In the genomic region with DNA sequence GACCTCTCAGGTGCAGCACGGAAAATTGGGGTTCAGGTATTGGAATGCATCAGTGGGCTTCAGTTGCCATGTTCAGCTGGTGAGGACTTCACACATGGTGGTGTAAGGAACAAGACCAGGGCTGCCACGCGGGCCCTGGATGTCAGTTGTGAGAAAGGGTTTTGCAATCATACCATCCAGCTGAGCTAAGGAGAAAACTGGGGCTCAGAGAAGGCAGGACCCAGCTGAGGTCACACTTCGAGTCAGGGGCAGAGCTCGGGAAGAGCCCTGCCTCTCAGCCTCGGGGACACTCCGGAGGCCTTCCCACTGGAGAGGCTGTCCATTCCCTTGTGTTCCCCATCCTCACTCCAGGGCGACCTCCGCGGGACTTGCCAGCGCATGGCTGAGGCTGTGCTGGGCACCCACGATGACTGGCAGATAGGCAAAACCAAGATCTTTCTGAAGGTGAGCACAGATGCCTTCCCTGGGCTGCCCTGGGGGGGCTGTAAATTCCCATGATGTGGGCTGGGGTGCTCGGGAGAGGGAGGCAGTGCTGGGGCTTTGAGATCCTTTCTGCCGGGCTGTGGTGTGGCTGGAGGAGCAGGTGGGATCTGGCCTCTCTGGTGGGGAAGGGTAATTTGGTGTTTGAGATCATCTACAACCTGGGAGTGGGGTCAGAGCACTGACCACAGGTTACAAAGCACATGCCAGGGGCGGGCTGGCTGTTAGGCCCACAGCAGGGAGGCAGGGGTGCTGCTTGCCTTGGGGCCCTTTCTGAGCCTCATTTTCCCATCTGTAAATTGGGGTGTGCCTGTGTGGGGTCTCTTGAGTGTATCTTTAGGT, we compare ENCODE assay signal across 17 cellular contexts. TPM values are rescaled to one million over a fixed set of nuclear protein-coding genes. Genes with fewer than 3 reads are reported as not detected.
DNase-seq lines count a peak whose midpoint lies in the region; ATAC-seq, FAIRE-seq and TF ChIP-seq lines count a peak whose summit lies in the region.
"Had no signal": no experiment of that assay in that cellular context is flagged by ENCODE, and none has a peak within 500 bp of the region (broad histone marks: within the 10 kb centered on the region; RNA-seq: fewer than 3 reads in every experiment).

No MANE protein-coding gene starts in this region.

- TF ChIP-seq CTCF in Caco-2 (IDR thresholded peaks at IDR 0.05; ENCODE audit: insufficient read depth in 1 of 2, low read depth in 1 of 2, low read length in 1 of 2, severe bottlenecking in 1 of 2, unreplicated experiment in 1 of 2) (no peak), ovary (IDR thresholded peaks at IDR 0.05) (no peak)

- peak; percentile 27 for FAIRE-seq in urothelium cell line (lab: Jason Lieb, UNC)

- BruUV-seq in Caco-2 (replicated peaks; lab: Mats Ljungman, UMichigan): no TSS peak

- no peak for TF ChIP-seq EP300 in ovary (IDR thresholded peaks at IDR 0.05)

- POLR2A ChIA-PET in Caco-2 (lab: Charles Lee): interaction anchor here (1.7 kb wide), 1 partner anchor 48 kb away, joined by 3 read pairs; no protein-coding TSS in a partner anchor

- no peak for TF ChIP-seq POLR2A in ovary (IDR thresholded peaks at IDR 0.05)

- DNase-seq in stimulated activated naive CD8-positive, alpha-beta T cell treated with anti-CD3 and anti-CD28 coated beads, Interleukin-15, amount 100 ng/mL, for 72 hours: no peak
- no peak for DNase-seq in stimulated activated naive CD8-positive, alpha-beta T cell treated with anti-CD3 and anti-CD28 coated beads, Interleukin-15, Interleukin-2, amounts not matched to agents 100 U/mL and 50 U/mL, for 24 hours
- DNase-seq in urothelium cell line (ENCODE audit: low spot score): no peak
- DNase-seq in Caco-2: no peak
- DNase-seq in ovary: no peak
- DNase-seq: ACHN; activated CD4-positive, alpha-beta memory T cell treated with anti-CD3 and anti-CD28 coated beads, Interleukin-2, amount 10 ng/mL, durations not matched to agents 7 days and 5 days; activated effector memory CD4-positive, alpha-beta T cell treated with anti-CD3 and anti-CD28 coated beads, Interleukin-2, amount 50 U/mL, for 16 hours; kidney glomerular epithelial cell; NCI-H82; trophoblast cell had no signal

- H3K9me3 ChIP-seq in mucosa of rectum (ENCODE audit: control insufficient read depth in 2 of 2, low read length in 2 of 2): no peaks in the 10 kb centered on the region
- H3K9me3 ChIP-seq in Caco-2: no peaks in the 10 kb centered on the region
- H3K9me3 ChIP-seq in ovary: no peaks in the 10 kb centered on the region
- H3K9me3 ChIP-seq: body of pancreas, SJSA1 had no signal

- peaks cover 14% of the 10 kb centered on the region for H3K36me3 Mint-ChIP-seq in dendritic cell treated with granulocyte-macrophage colony-stimulating factor and Interleukin-4, amounts not matched to agents 40 ng/mL and 50 ng/mL, for 4 days (ENCODE audit: low read depth)
- no peaks in the 10 kb centered on the region for H3K36me3 Mint-ChIP-seq in Caco-2 (ENCODE audit: insufficient read depth, unreplicated experiment)
- H3K36me3 Mint-ChIP-seq: natural killer cell treated with Interleukin-12 subunit alpha and Interleukin-12 subunit beta and Interleukin-15 and Interleukin-18, amount 100 ng/mL, for 72 hours had no signal

- H3K4me3 Mint-ChIP-seq in stimulated activated naive CD8-positive, alpha-beta T cell treated with anti-CD3 and anti-CD28 coated beads, Interleukin-15, amount 100 ng/mL, for 72 hours: no peak overlapping the region
- H3K4me3 Mint-ChIP-seq in dendritic cell treated with granulocyte-macrophage colony-stimulating factor and Interleukin-4, amounts not matched to agents 40 ng/mL and 50 ng/mL, for 4 days: peak overlapping the region; percentile 69
- H3K4me3 Mint-ChIP-seq in Caco-2 (ENCODE audit: unreplicated experiment): no peak overlapping the region
- H3K4me3 Mint-ChIP-seq: activated CD4-positive, alpha-beta memory T cell treated with anti-CD3 and anti-CD28 coated beads, Interleukin-2, amount 10 ng/mL, durations not matched to agents 7 days and 5 days; natural killer cell treated with Interleukin-12 subunit alpha and Interleukin-12 subunit beta and Interleukin-15 and Interleukin-18, amount 100 ng/mL, for 72 hours had no signal

- peak overlapping the region in 1 of 2 donors; percentile 75 for H3K27ac Mint-ChIP-seq in stimulated activated naive CD8-positive, alpha-beta T cell treated with anti-CD3 and anti-CD28 coated beads, Interleukin-15, amount 100 ng/mL, for 72 hours
- H3K27ac Mint-ChIP-seq in dendritic cell treated with granulocyte-macrophage colony-stimulating factor and Interleukin-4, amounts not matched to agents 40 ng/mL and 50 ng/mL, for 4 days: peak overlapping the region; percentile 89
- no peak overlapping the region for H3K27ac Mint-ChIP-seq in Caco-2 (ENCODE audit: unreplicated experiment)
- H3K27ac Mint-ChIP-seq: activated CD4-positive, alpha-beta memory T cell treated with anti-CD3 and anti-CD28 coated beads, Interleukin-2, amount 10 ng/mL, durations not matched to agents 7 days and 5 days; natural killer cell treated with Interleukin-12 subunit alpha and Interleukin-12 subunit beta and Interleukin-15 and Interleukin-18, amount 100 ng/mL, for 72 hours had no signal

- H3K4me1 ChIP-seq in mucosa of rectum (ENCODE audit: control insufficient read depth in 2 of 2, insufficient read depth in 2 of 2, low read length in 2 of 2) (no peaks in the 10 kb centered on the region), Caco-2 (peaks cover 29% of the 10 kb centered on the region), ovary (ENCODE audit: insufficient read depth) (peaks cover 7% of the 10 kb centered on the region)
- H3K4me1 ChIP-seq: body of pancreas, SJSA1 had no signal

- WGBS in ovary, 3 donors: 80 to 87% (median 84%) methylated on average over 11 to 15 of the region's 15 CpGs

- no peaks in the 10 kb centered on the region for H3K27me3 Mint-ChIP-seq in stimulated activated naive CD8-positive, alpha-beta T cell treated with anti-CD3 and anti-CD28 coated beads, Interleukin-15, amount 100 ng/mL, for 72 hours
- H3K27me3 Mint-ChIP-seq in dendritic cell treated with granulocyte-macrophage colony-stimulating factor and Interleukin-4, amounts not matched to agents 40 ng/mL and 50 ng/mL, for 4 days: peaks cover 9% of the 10 kb centered on the region
- H3K27me3 Mint-ChIP-seq in Caco-2 (ENCODE audit: insufficient read depth, unreplicated experiment): no peaks in the 10 kb centered on the region
- H3K27me3 Mint-ChIP-seq: activated CD4-positive, alpha-beta memory T cell treated with anti-CD3 and anti-CD28 coated beads, Interleukin-2, amount 10 ng/mL, durations not matched to agents 7 days and 5 days; natural killer cell treated with Interleukin-12 subunit alpha and Interleukin-12 subunit beta and Interleukin-15 and Interleukin-18, amount 100 ng/mL, for 72 hours had no signal

- peaks cover 12% of the 10 kb centered on the region for H3K4me1 Mint-ChIP-seq in stimulated activated naive CD8-positive, alpha-beta T cell treated with anti-CD3 and anti-CD28 coated beads, Interleukin-15, amount 100 ng/mL, for 72 hours
- peaks cover 42% of the 10 kb centered on the region for H3K4me1 Mint-ChIP-seq in dendritic cell treated with granulocyte-macrophage colony-stimulating factor and Interleukin-4, amounts not matched to agents 40 ng/mL and 50 ng/mL, for 4 days (ENCODE audit: low read depth)
- peaks cover 23% of the 10 kb centered on the region for H3K4me1 Mint-ChIP-seq in Caco-2 (ENCODE audit: low read depth, unreplicated experiment)
- H3K4me1 Mint-ChIP-seq: activated CD4-positive, alpha-beta memory T cell treated with anti-CD3 and anti-CD28 coated beads, Interleukin-2, amount 10 ng/mL, durations not matched to agents 7 days and 5 days had no signal

- peak overlapping the region in 1 of 2 donors; percentile 12 for H3K9ac ChIP-seq in mucosa of rectum (ENCODE audit: low read depth in 1 of 2, low read length in 2 of 2)

- H3K27me3 ChIP-seq in mucosa of rectum (ENCODE audit: control insufficient read depth in 2 of 2, insufficient read depth in 2 of 2, low read length in 2 of 2): no peaks in the 10 kb centered on the region
- no peaks in the 10 kb centered on the region for H3K27me3 ChIP-seq in Caco-2 (replicated peaks; ENCODE audit: control insufficient read depth, insufficient read depth, low read length)
- no peaks in the 10 kb centered on the region for H3K27me3 ChIP-seq in ovary
- H3K27me3 ChIP-seq: body of pancreas, SJSA1 had no signal

- CTCF ChIA-PET in Caco-2 (lab: Charles Lee): interaction anchor here (0.8 to 5.9 kb wide), 3 partner anchors 20 to 49 kb away, joined by 3 to 35 read pairs (median 4); a partner anchor contains a TSS

- H3K36me3 ChIP-seq in mucosa of rectum (ENCODE audit: control insufficient read depth in 2 of 2, insufficient read depth in 2 of 2, low read length in 2 of 2) (no peaks in the 10 kb centered on the region), Caco-2 (ENCODE audit: control insufficient read depth, insufficient read depth, low read length) (no peaks in the 10 kb centered on the region), ovary (no peaks in the 10 kb centered on the region)
- H3K36me3 ChIP-seq: SJSA1 had no signal

- H3K27ac ChIP-seq in mucosa of rectum (ENCODE audit: low read depth in 2 of 2, low read length in 2 of 2) (peak overlapping the region; percentile 21 to 38), ovary (no peak overlapping the region)
- H3K27ac ChIP-seq: SJSA1 had no signal

- peak; percentile 3 for ATAC-seq in stimulated activated naive CD8-positive, alpha-beta T cell treated with anti-CD3 and anti-CD28 coated beads, Interleukin-15, amount 100 ng/mL, for 72 hours
- no peak for ATAC-seq in stimulated activated naive CD8-positive, alpha-beta T cell treated with anti-CD3 and anti-CD28 coated beads, Interleukin-15, Interleukin-2, amounts not matched to agents 100 U/mL and 50 U/mL, for 24 hours
- no peak for ATAC-seq in HG02571 (IDR thresholded peaks at IDR 0.05; ENCODE audit: unreplicated experiment)
- ATAC-seq: natural killer cell treated with Interleukin-12 subunit alpha and Interleukin-12 subunit beta and Interleukin-15 and Interleukin-18, amount 100 ng/mL, for 72 hours had no signal

- H3K9me3 Mint-ChIP-seq in stimulated activated naive CD8-positive, alpha-beta T cell treated with anti-CD3 and anti-CD28 coated beads, Interleukin-15, amount 100 ng/mL, for 72 hours: peaks cover 0 to 7% of the 10 kb centered on the region in 2 donors
- H3K9me3 Mint-ChIP-seq in dendritic cell treated with granulocyte-macrophage colony-stimulating factor and Interleukin-4, amounts not matched to agents 40 ng/mL and 50 ng/mL, for 4 days: no peaks in the 10 kb centered on the region
- H3K9me3 Mint-ChIP-seq in Caco-2 (ENCODE audit: unreplicated experiment): peaks cover 9% of the 10 kb centered on the region
- H3K9me3 Mint-ChIP-seq: activated CD4-positive, alpha-beta memory T cell treated with anti-CD3 and anti-CD28 coated beads, Interleukin-2, amount 10 ng/mL, durations not matched to agents 7 days and 5 days; natural killer cell treated with Interleukin-12 subunit alpha and Interleukin-12 subunit beta and Interleukin-15 and Interleukin-18, amount 100 ng/mL, for 72 hours had no signal

- intact Hi-C loops in dendritic cell treated with granulocyte-macrophage colony-stimulating factor and Interleukin-4, amounts not matched to agents 40 ng/mL and 50 ng/mL, for 4 days (cut with micrococcal nuclease): no loop called here
- intact Hi-C loops in Caco-2 (cut with micrococcal nuclease; ENCODE audit: unreplicated experiment) (no loop called here), ovary (cut with DNase I) (no loop called here)

- H3K4me3 ChIP-seq in mucosa of rectum (ENCODE audit: low read length in 2 of 2) (no peak overlapping the region), Caco-2 (ENCODE audit: low read depth, low read length) (no peak overlapping the region), ovary (no peak overlapping the region)
- H3K4me3 ChIP-seq: body of pancreas, SJSA1 had no signal

RNA-seq across cellular contexts. Expression of a gene that starts 47.2 kb away (rescaled TPM):
- total RNA-seq in Caco-2 (2022) (8.9 and 10.2 TPM in 2 replicates), ovary (10 to 100 TPM in 4 of 7 donors, 1 to 10 TPM in 3; 4.3 to 18.7 (median 10.6) TPM)
- polyA plus RNA-seq in ovary: 1 to 10 TPM; 3.1 to 4.8 TPM
- total RNA-seq: SJSA1 had no signal

Comparison
In these comparisons a context has a peak if more than half of its experiments do, and no peak if none do; other contexts are left out.
1. H3K27ac ChIP-seq: peak in mucosa of rectum (2 of 2); none in ovary (0 of 2).